Comparison of ENCODE assay signal across 8 cellular contexts in genomic region chr19:36604656-36605100, GRCh38. TPM values are rescaled to one million over a fixed set of nuclear protein-coding genes. Genes with fewer than 3 reads are reported as not detected.
DNase-seq lines count a peak whose midpoint lies in the region; ATAC-seq and TF ChIP-seq lines count a peak whose summit lies in the region.

No MANE protein-coding gene starts in this region.

- TF ChIP-seq CTCF in dorsolateral prefrontal cortex (IDR thresholded peaks at IDR 0.05 in 54 of 56, conservative IDR thresholded peaks at IDR 0.05 in 2 of 56; ENCODE audit: low read depth in 1 of 56, partially characterized antibody in 56 of 56), result peak in 1 of 56 donors; percentile 10

- DNase-seq in DMS53 (lab: John Stamatoyannopoulos, UW) (peak; percentile 76), NCI-H1105 treated with DMSO at 0.1 percent for 48 hours (lab: John Stamatoyannopoulos, UW) (peak; percentile 4), dorsolateral prefrontal cortex (peak; percentile 48 to 88 (median 78)), medulla oblongata (ENCODE audit: extremely low spot score) (peak; percentile 71), H4 (ENCODE audit: low spot score) (no peak)
- DNase-seq in activated CD4-positive, alpha-beta T cell treated with anti-CD3 and anti-CD28 coated beads, Interleukin-2, amount 50 U/mL, for 24 hours (ENCODE audit: low read depth in 1 of 2, low spot score in 1 of 2), result peak; percentile 80 to 85
- DNase-seq in stimulated activated CD8-positive, alpha-beta memory T cell treated with anti-CD3 and anti-CD28 coated beads, Interleukin-12 subunit alpha, Interleukin-12 subunit beta, amount 100 ng/mL, for 24 hours (ENCODE audit: extremely low read depth), result peak; percentile 80

- intact Hi-C loops in dorsolateral prefrontal cortex (cut with DNase I), result loop anchor here in 1 of 2 donors (2.0 to 5.0 kb wide), 2 partner anchors 63 to 76 kb away; partner anchors contain the start of genes ZNF260 and ZNF461

- peak overlapping the region; percentile 45 to 97 (median 90) for H3K4me3 ChIP-seq in dorsolateral prefrontal cortex

- ATAC-seq in GM21786 (IDR thresholded peaks at IDR 0.05; ENCODE audit: unreplicated experiment), result peak; percentile 76

- H3K27ac ChIP-seq in dorsolateral prefrontal cortex, result peak overlapping the region; percentile 58 to 98 (median 92)

- no peaks in the 10 kb centered on the region for H3K27me3 ChIP-seq in dorsolateral prefrontal cortex

RNA-seq across cellular contexts. Expression of gene ZNF382, which starts 0.4 kb away (rescaled TPM):
- total RNA-seq in dorsolateral prefrontal cortex, result 10 to 100 TPM; 32.5 to 84.9 (median 57.0) TPM
- 0.06 and 0.21 TPM in 2 replicates for total RNA-seq in H4 (2014; rRNA removed; shearing (Covaris generic))

RNA-seq across cellular contexts. Expression of gene ZNF529, which starts 31.6 kb away (rescaled TPM):
- 10 to 100 TPM; 23.6 to 57.4 (median 38.0) TPM for total RNA-seq in dorsolateral prefrontal cortex
- total RNA-seq in H4 (2014; rRNA removed; shearing (Covaris generic)), result 2.7 and 3.7 TPM in 2 replicates

Comparison
In these comparisons a context has a peak if more than half of its experiments do, and no peak if none do; other contexts are left out.
1. RNA of gene ZNF382, which starts 0.4 kb away (total RNA-seq): 32.5 to 84.9 TPM in dorsolateral prefrontal cortex; 0.06 to 0.21 TPM in H4; every median in the first group is over 10 times any median in the second.